8 cellular contexts compared by ENCODE assay signal in genomic region chr20:17972121-17972520, GRCh38. TPM values are rescaled to one million over a fixed set of nuclear protein-coding genes. Genes with fewer than 3 reads are reported as not detected.
DNase-seq lines count a peak whose midpoint lies in the region; ATAC-seq, FAIRE-seq and TF ChIP-seq lines count a peak whose summit lies in the region.

No MANE protein-coding gene starts in this region.

- H3K9me2 ChIP-seq in GM23248 (ENCODE audit: insufficient read depth) = no peaks in the 10 kb centered on the region

- H3K27me3 Mint-ChIP-seq in activated naive CD8-positive, alpha-beta T cell treated with anti-CD3 and anti-CD28 coated beads, Interleukin-2, amount 10 ng/mL, durations not matched to agents 7 days and 5 days = no peaks in the 10 kb centered on the region

- no peaks in the 10 kb centered on the region for H3K9me3 Mint-ChIP-seq in activated naive CD8-positive, alpha-beta T cell treated with anti-CD3 and anti-CD28 coated beads, Interleukin-2, amount 10 ng/mL, durations not matched to agents 7 days and 5 days

- in situ Hi-C loops in GM23248 (cut with MboI) = no loop called here

- H3K79me2 ChIP-seq in GM23248 (ENCODE audit: insufficient read depth) = peaks cover 76% of the 10 kb centered on the region

- no peak overlapping the region for H2AFZ ChIP-seq in GM23248

- POLR2A ChIA-PET in A549 (lab: Yijun Ruan, JAX) = no interaction called here
- POLR2A ChIA-PET in activated naive CD8-positive, alpha-beta T cell treated with anti-CD3 and anti-CD28 coated beads, Interleukin-2, amount 10 ng/mL, durations not matched to agents 7 days and 5 days (lab: Charles Lee) = interaction anchor here (1.2 kb wide), 1 partner anchor 20 kb away, joined by 6 read pairs; no protein-coding TSS in a partner anchor

- peak overlapping the region; percentile 96 for H3K4me3 Mint-ChIP-seq in activated naive CD8-positive, alpha-beta T cell treated with anti-CD3 and anti-CD28 coated beads, Interleukin-2, amount 10 ng/mL, durations not matched to agents 7 days and 5 days

- no peak for TF ChIP-seq RAD21 in A549 (conservative IDR thresholded peaks at IDR 0.05 in 1 of 2, IDR thresholded peaks at IDR 0.05 in 1 of 2)

- no peak for ATAC-seq in A549
- no peak for ATAC-seq in activated naive CD8-positive, alpha-beta T cell treated with anti-CD3 and anti-CD28 coated beads, Interleukin-2, amount 10 ng/mL, durations not matched to agents 7 days and 5 days (ENCODE audit: low read depth)
- ATAC-seq in GM19397 (IDR thresholded peaks at IDR 0.05; ENCODE audit: unreplicated experiment) = no peak

- H3K9me3 ChIP-seq in A549 (no peaks in the 10 kb centered on the region), GM23248 (ENCODE audit: low read depth) (no peaks in the 10 kb centered on the region)

- WGBS in A549 (ENCODE audit: missing lambda C conversion rate) = 59% methylated on average over 2 of the region's 2 CpGs
- WGBS in GM23248 (ENCODE audit: low coverage in 1 of 2, low lambda C conversion rate in 2 of 2, missing lambda C conversion rate in 2 of 2), 2 experiments = 94 to 97% methylated on average over 2 of the region's 2 CpGs

- peak overlapping the region; percentile 94 for H3K9ac ChIP-seq in GM23248

- no peak for TF ChIP-seq EP300 in A549 (IDR thresholded peaks at IDR 0.05)

- peaks cover 33% of the 10 kb centered on the region for H3K4me1 Mint-ChIP-seq in activated naive CD8-positive, alpha-beta T cell treated with anti-CD3 and anti-CD28 coated beads, Interleukin-2, amount 10 ng/mL, durations not matched to agents 7 days and 5 days

- no peak for DNase-seq in A549 (ENCODE audit: low read depth in 1 of 2, low spot score in 1 of 2)
- DNase-seq in GM23248 = no peak
- DNase-seq in activated naive CD8-positive, alpha-beta T cell treated with anti-CD3 and anti-CD28 coated beads, Interleukin-2, amount 10 ng/mL, durations not matched to agents 7 days and 5 days = no peak
- DNase-seq in kidney epithelial cell (ENCODE audit: low read depth) = no peak
- no peak for DNase-seq in H54 (ENCODE audit: insufficient read length, low spot score)
- DNase-seq in ureter (ENCODE audit: low spot score) = no peak
- no peak for DNase-seq in activated CD4-positive, CD25-positive, alpha-beta regulatory T cell treated with anti-CD3 and anti-CD28 coated beads, Interleukin-2, amount 50 U/mL, for 72 hours

- CTCF ChIA-PET in A549 (lab: Yijun Ruan, JAX) = no interaction called here

- H3K27ac ChIP-seq in A549 (peak overlapping the region; percentile 68 to 97), GM23248 (peak overlapping the region; percentile 98)

- H3K27ac Mint-ChIP-seq in activated naive CD8-positive, alpha-beta T cell treated with anti-CD3 and anti-CD28 coated beads, Interleukin-2, amount 10 ng/mL, durations not matched to agents 7 days and 5 days = no peak overlapping the region

- H3K27me3 ChIP-seq in GM23248 (replicated peaks; ENCODE audit: insufficient read depth) = no peaks in the 10 kb centered on the region
- no peaks in the 10 kb centered on the region for H3K27me3 ChIP-seq in kidney epithelial cell (ENCODE audit: control insufficient read depth, insufficient read depth, low read length)

- no peak for FAIRE-seq in A549 (lab: Jason Lieb, UNC)
- no peak for FAIRE-seq in H54 (lab: Jason Lieb, UNC)

- H3K4me1 ChIP-seq in A549 (peaks cover 35% of the 10 kb centered on the region), GM23248 (ENCODE audit: insufficient read depth) (peaks cover 31% of the 10 kb centered on the region)

- TF ChIP-seq CTCF in A549 (IDR thresholded peaks at IDR 0.05) (no peak), kidney epithelial cell (IDR thresholded peaks at IDR 0.05; ENCODE audit: insufficient read depth, low read length, poor library complexity, severe bottlenecking) (no peak)

- peak overlapping the region; percentile 79 for H3K4me3 ChIP-seq in A549
- peak overlapping the region; percentile 99 for H3K4me3 ChIP-seq in GM23248
- peak overlapping the region; percentile 28 for H3K4me3 ChIP-seq in kidney epithelial cell (ENCODE audit: low read depth, low read length)

- H4K20me1 ChIP-seq in GM23248 (ENCODE audit: insufficient read depth) = no peaks in the 10 kb centered on the region

- peaks cover 31% of the 10 kb centered on the region for H3F3A ChIP-seq in GM23248 (ENCODE audit: insufficient read depth)

- H3K36me3 ChIP-seq in GM23248 (ENCODE audit: low read depth) (0 out of 2 replicates have a peak, but pooled peaks cover 3% of the 10 kb centered on the region), kidney epithelial cell (ENCODE audit: control insufficient read depth, insufficient read depth, low read length) (no peaks in the 10 kb centered on the region)

- H3K4me2 ChIP-seq in A549 = peak overlapping the region; percentile 88
- H3K4me2 ChIP-seq in GM23248 (ENCODE audit: unreplicated experiment) = peak overlapping the region; percentile 99

- H3K36me3 Mint-ChIP-seq in activated naive CD8-positive, alpha-beta T cell treated with anti-CD3 and anti-CD28 coated beads, Interleukin-2, amount 10 ng/mL, durations not matched to agents 7 days and 5 days = peaks cover 48% of the 10 kb centered on the region

- TF ChIP-seq POLR2A in A549 (IDR thresholded peaks at IDR 0.05; ENCODE audit: low read length) (no peak), H54 (IDR thresholded peaks at IDR 0.05; ENCODE audit: low read depth, low read length) (no peak)

TF ChIP-seq in A549, 52 proteins besides CTCF, POLR2A, EP300 and RAD21:
- TF ChIP-seq FOSB (CRISPR knock-in tag; IDR thresholded peaks at IDR 0.05) (no peak), BHLHE40 (IDR thresholded peaks at IDR 0.05; ENCODE audit: low read depth, low read length) (no peak), HOXB13 (CRISPR knock-in tag; IDR thresholded peaks at IDR 0.05; ENCODE audit: low read depth) (no peak), HEYL (CRISPR knock-in tag; IDR thresholded peaks at IDR 0.05) (no peak)
TF ChIP-seq in A549: peak in this region for 0.

RNA-seq across cellular contexts. Expression of gene MGME1, which starts 3.3 kb away (rescaled TPM):
- polyA plus RNA-seq in A549 (2011; rRNA removed) = 41.8 and 47.9 TPM in 2 replicates
- 13.0 and 14.1 TPM in 2 replicates for polyA plus RNA-seq in A549 (2012; cell fraction: cytosol; rRNA removed)
- 14.4 and 21.3 TPM in 2 replicates for polyA plus RNA-seq in A549 (2012; cell fraction: nucleus; rRNA removed)
- 46.6 to 49.7 TPM (median 46.9 TPM) in 3 replicates for polyA plus RNA-seq in A549 (2017; fragmentation: RNase III; extraction: RNeasy Plus Mini Kit Qiagen cat#74134 plus additional on column Dnase treatment)
- polyA minus RNA-seq in A549 (2011; rRNA and poly(A)+ RNA removed) = 26.2 and 26.5 TPM in 2 replicates
- total RNA-seq in GM23248 (2014; rRNA removed; shearing (Covaris generic)) = 4.6 and 5.6 TPM in 2 replicates
- 10.4 and 11.5 TPM in 2 replicates for polyA plus RNA-seq in GM23248 (2016; fragmentation: Nextera tagmentation; extraction: Ambion mirVana)
- total RNA-seq in activated naive CD8-positive, alpha-beta T cell treated with anti-CD3 and anti-CD28 coated beads, Interleukin-2, amount 10 ng/mL, durations not matched to agents 7 days and 5 days = 10 to 100 TPM; 32.2 to 37.5 TPM
- total RNA-seq in kidney epithelial cell = 11.6 and 15.2 TPM in 2 replicates
- 15.1 TPM for total RNA-seq in ureter

RNA-seq across cellular contexts. Expression of gene SNX5, which starts 3.5 kb away (rescaled TPM):
- polyA plus RNA-seq in A549 (2011; rRNA removed) = 275 and 342 TPM in 2 replicates
- polyA plus RNA-seq in A549 (2012; cell fraction: cytosol; rRNA removed) = 210 and 229 TPM in 2 replicates
- 367 and 371 TPM in 2 replicates for polyA plus RNA-seq in A549 (2012; cell fraction: nucleus; rRNA removed)
- 225 to 250 TPM (median 240 TPM) in 3 replicates for polyA plus RNA-seq in A549 (2017; fragmentation: RNase III; extraction: RNeasy Plus Mini Kit Qiagen cat#74134 plus additional on column Dnase treatment)
- polyA minus RNA-seq in A549 (2011; rRNA and poly(A)+ RNA removed) = 132 and 152 TPM in 2 replicates
- total RNA-seq in GM23248 (2014; rRNA removed; shearing (Covaris generic)) = 65.2 and 67.0 TPM in 2 replicates
- polyA plus RNA-seq in GM23248 (2016; fragmentation: Nextera tagmentation; extraction: Ambion mirVana) = 70.7 and 75.7 TPM in 2 replicates
- total RNA-seq in activated naive CD8-positive, alpha-beta T cell treated with anti-CD3 and anti-CD28 coated beads, Interleukin-2, amount 10 ng/mL, durations not matched to agents 7 days and 5 days = 100 to 1,000 TPM; 127 to 131 TPM
- 80.8 and 93.6 TPM in 2 replicates for total RNA-seq in kidney epithelial cell
- 90.7 TPM for total RNA-seq in ureter

Comparison
In these comparisons a context has a peak if more than half of its experiments do, and no peak if none do; other contexts are left out.
1. H3K4me3 ChIP-seq: peak in every context shown above with its lines; median percentile 99 in GM23248; 79 in A549; 28 in kidney epithelial cell.